22 cellular contexts compared by ENCODE assay signal in genomic region chr10:97010695-97011206, GRCh38.
"Had no signal": no experiment of that assay in that cellular context is flagged by ENCODE, and none has a peak within 500 bp of the region (broad histone marks: within the 10 kb centered on the region; RNA-seq: fewer than 3 reads in every experiment).

No MANE protein-coding gene starts in this region.

- ATAC-seq: gastrocnemius medialis; left colon; left ventricle myocardium superior; lower lobe of right lung; naive thymus-derived CD8-positive, alpha-beta T cell had no signal

- H3K27ac ChIP-seq: dorsolateral prefrontal cortex, gastrocnemius medialis, lower lobe of right lung, ovary, right lobe of liver, stomach, thyroid gland had no signal

- DNase-seq: cerebellar nuclear complex; dorsolateral prefrontal cortex; effector CD4-positive, alpha-beta T cell; gastrocnemius medialis; kidney glomerular epithelial cell; left colon; left ventricle myocardium superior; lower lobe of right lung; naive thymus-derived CD8-positive, alpha-beta T cell; nephron progenitor cell; occipital lobe; ovary; right lobe of liver; small intestine; stimulated activated CD4-positive, alpha-beta T cell treated with anti-CD3 and anti-CD28 coated beads, Interleukin-15, amount 100 ng/mL, for 24 hours; stimulated activated CD4-positive, alpha-beta T cell treated with anti-CD3 and anti-CD28 coated beads, Interleukin-2, amount 100 ng/mL, for 48 hours; stimulated activated CD8-positive, alpha-beta memory T cell treated with anti-CD3 and anti-CD28 coated beads, Interleukin-4, amount 100 ng/mL, for 48 hours; stimulated activated naive CD4-positive, alpha-beta T cell treated with Interleukin-2 at 50 U/mL for 16 hours; stomach; thyroid gland; trophoblast cell had no signal

- H3K4me3 ChIP-seq: dorsolateral prefrontal cortex, gastrocnemius medialis, lower lobe of right lung, ovary, right lobe of liver, stomach, thyroid gland had no signal

- H3K36me3 ChIP-seq: gastrocnemius medialis, lower lobe of right lung, ovary, right lobe of liver, stomach, thyroid gland had no signal

- H3K9me3 ChIP-seq: gastrocnemius medialis, ovary, right lobe of liver, thyroid gland had no signal

- FAIRE-seq: small intestine, urothelium cell line had no signal

- H3K27me3 ChIP-seq: dorsolateral prefrontal cortex, gastrocnemius medialis, ovary, right lobe of liver, stomach, thyroid gland had no signal

- H3K4me1 ChIP-seq: lower lobe of right lung, right lobe of liver, stomach, thyroid gland had no signal
